18 cellular contexts compared by ENCODE assay signal in genomic region chr20:45012682-45013302, GRCh38. TPM values are rescaled to one million over a fixed set of nuclear protein-coding genes. Genes with fewer than 3 reads are reported as not detected.
DNase-seq lines count a peak whose midpoint lies in the region; ATAC-seq lines count a peak whose summit lies in the region.
"Had no signal": no experiment of that assay in that cellular context is flagged by ENCODE, and none has a peak within 500 bp of the region (broad histone marks: within the 10 kb centered on the region; RNA-seq: fewer than 3 reads in every experiment).

No MANE protein-coding gene starts in this region.

- peak overlapping the region; percentile 29 for H3K27ac Mint-ChIP-seq in activated naive CD8-positive, alpha-beta T cell treated with anti-CD3 and anti-CD28 coated beads for 36 hours
- no peak overlapping the region for H3K27ac Mint-ChIP-seq in activated naive CD8-positive, alpha-beta T cell treated with anti-CD3 and anti-CD28 coated beads, Interleukin-2, amount 50 U/mL, for 24 hours

- no peak for DNase-seq in activated naive CD8-positive, alpha-beta T cell treated with anti-CD3 and anti-CD28 coated beads for 36 hours
- no peak for DNase-seq in activated naive CD8-positive, alpha-beta T cell treated with anti-CD3 and anti-CD28 coated beads, Interleukin-2, amount 50 U/mL, for 24 hours
- peak; percentile 57 to 84 for DNase-seq in SJSA1 (ENCODE audit: low read depth in 1 of 2, low spot score in 2 of 2)
- peak; percentile 63 for DNase-seq in fibroblast of peridontal ligament (ENCODE audit: extremely low read depth)
- DNase-seq in ureter (ENCODE audit: low spot score): no peak
- DNase-seq in stimulated activated CD4-positive, alpha-beta T cell treated with anti-CD3 and anti-CD28 coated beads, Interleukin-4, amount 100 ng/mL, for 1 hour: no peak
- no peak for DNase-seq in left ventricle myocardium superior
- DNase-seq: activated CD8-positive, alpha-beta memory T cell treated with anti-CD3 and anti-CD28 coated beads for 24 hours; activated naive CD4-positive, alpha-beta T cell; central memory CD4-positive, alpha-beta T cell; DMS 273 treated with DMSO at 0.1 percent for 48 hours; NCI-H1436; small intestine; T-helper 2 cell had no signal

- no peaks in the 10 kb centered on the region for H3K27me3 ChIP-seq in SJSA1 (replicated peaks)
- H3K27me3 ChIP-seq: neutrophil had no signal

- peak overlapping the region; percentile 81 for H3K27ac ChIP-seq in SJSA1
- H3K27ac ChIP-seq: 22Rv1, neutrophil had no signal

- H3K4me3 Mint-ChIP-seq in activated naive CD8-positive, alpha-beta T cell treated with anti-CD3 and anti-CD28 coated beads for 36 hours: no peak overlapping the region
- H3K4me3 Mint-ChIP-seq in activated naive CD8-positive, alpha-beta T cell treated with anti-CD3 and anti-CD28 coated beads, Interleukin-2, amount 50 U/mL, for 24 hours: no peak overlapping the region
- H3K4me3 Mint-ChIP-seq: IgD-negative memory B cell had no signal

- peaks cover 46% of the 10 kb centered on the region for H3K36me3 Mint-ChIP-seq in activated naive CD8-positive, alpha-beta T cell treated with anti-CD3 and anti-CD28 coated beads for 36 hours
- peaks cover 59% of the 10 kb centered on the region for H3K36me3 Mint-ChIP-seq in activated naive CD8-positive, alpha-beta T cell treated with anti-CD3 and anti-CD28 coated beads, Interleukin-2, amount 50 U/mL, for 24 hours (ENCODE audit: low read depth)
- H3K36me3 Mint-ChIP-seq: IgD-negative memory B cell had no signal

- H3K4me1 Mint-ChIP-seq in activated naive CD8-positive, alpha-beta T cell treated with anti-CD3 and anti-CD28 coated beads for 36 hours: peaks cover 67% of the 10 kb centered on the region
- peaks cover 68% of the 10 kb centered on the region for H3K4me1 Mint-ChIP-seq in activated naive CD8-positive, alpha-beta T cell treated with anti-CD3 and anti-CD28 coated beads, Interleukin-2, amount 50 U/mL, for 24 hours

- H3K4me3 ChIP-seq in SJSA1: no peak overlapping the region

- ATAC-seq in activated naive CD8-positive, alpha-beta T cell treated with anti-CD3 and anti-CD28 coated beads, Interleukin-2, amount 50 U/mL, for 24 hours: no peak
- ATAC-seq in HG03045 (IDR thresholded peaks at IDR 0.05; ENCODE audit: unreplicated experiment): no peak
- no peak for ATAC-seq in left ventricle myocardium superior

- intact Hi-C loops in left ventricle myocardium superior (cut with micrococcal nuclease): no loop called here

- H3K9me3 Mint-ChIP-seq in activated naive CD8-positive, alpha-beta T cell treated with anti-CD3 and anti-CD28 coated beads for 36 hours: no peaks in the 10 kb centered on the region
- no peaks in the 10 kb centered on the region for H3K9me3 Mint-ChIP-seq in activated naive CD8-positive, alpha-beta T cell treated with anti-CD3 and anti-CD28 coated beads, Interleukin-2, amount 50 U/mL, for 24 hours
- H3K9me3 Mint-ChIP-seq: IgD-negative memory B cell had no signal

- H3K27me3 Mint-ChIP-seq in activated naive CD8-positive, alpha-beta T cell treated with anti-CD3 and anti-CD28 coated beads for 36 hours: no peaks in the 10 kb centered on the region
- no peaks in the 10 kb centered on the region for H3K27me3 Mint-ChIP-seq in activated naive CD8-positive, alpha-beta T cell treated with anti-CD3 and anti-CD28 coated beads, Interleukin-2, amount 50 U/mL, for 24 hours
- H3K27me3 Mint-ChIP-seq: IgD-negative memory B cell had no signal

- peaks cover 70% of the 10 kb centered on the region for H3K4me1 ChIP-seq in SJSA1 (replicated peaks)

- H3K36me3 ChIP-seq in SJSA1: peaks cover 16% of the 10 kb centered on the region; the same call in 1 of the 2 replicates

- H3K9me3 ChIP-seq in SJSA1 (replicated peaks): no peaks in the 10 kb centered on the region
- H3K9me3 ChIP-seq: neutrophil had no signal

RNA-seq across cellular contexts. Expression of gene STK4, which starts 46.5 kb away (rescaled TPM):
- 100 to 1,000 TPM; 180 to 198 TPM for total RNA-seq in activated naive CD8-positive, alpha-beta T cell treated with anti-CD3 and anti-CD28 coated beads for 36 hours
- total RNA-seq in SJSA1 (2014; rRNA removed; shearing (Covaris generic)): 12.6 and 19.5 TPM in 2 replicates
- 53.3 TPM for total RNA-seq in ureter
- total RNA-seq in left ventricle myocardium superior: 9.3 TPM

RNA-seq across cellular contexts. Expression of gene TOMM34, which starts 52.6 kb away (rescaled TPM):
- total RNA-seq in activated naive CD8-positive, alpha-beta T cell treated with anti-CD3 and anti-CD28 coated beads for 36 hours: 10 to 100 TPM; 72.9 to 75.1 TPM
- total RNA-seq in SJSA1 (2014; rRNA removed; shearing (Covaris generic)): 20.3 and 33.7 TPM in 2 replicates
- 57.1 TPM for total RNA-seq in ureter
- 9.6 TPM for total RNA-seq in left ventricle myocardium superior

Comparison
In these comparisons a context has a peak if more than half of its experiments do, and no peak if none do; other contexts are left out.
1. DNase-seq: peak in SJSA1 (2 of 2) and fibroblast of peridontal ligament (single experiment); none in activated naive CD8-positive, alpha-beta T cell treated with anti-CD3 and anti-CD28 coated beads for 36 hours (single experiment), activated naive CD8-positive, alpha-beta T cell treated with anti-CD3 and anti-CD28 coated beads, Interleukin-2, amount 50 U/mL, for 24 hours (single experiment), ureter (single experiment), stimulated activated CD4-positive, alpha-beta T cell treated with anti-CD3 and anti-CD28 coated beads, Interleukin-4, amount 100 ng/mL, for 1 hour (single experiment) and left ventricle myocardium superior (single experiment).